ENCODE assay signal across 1 cellular context in genomic region chr1:11719313-11720032, GRCh38.
TF ChIP-seq lines count a peak whose summit lies in the region.

No MANE protein-coding gene starts in this region.

TF ChIP-seq in HepG2, 621 proteins besides CTCF, POLR2A, EP300 and RAD21 (continued from another document and continues in another):
- TF ChIP-seq, protein P1, sequence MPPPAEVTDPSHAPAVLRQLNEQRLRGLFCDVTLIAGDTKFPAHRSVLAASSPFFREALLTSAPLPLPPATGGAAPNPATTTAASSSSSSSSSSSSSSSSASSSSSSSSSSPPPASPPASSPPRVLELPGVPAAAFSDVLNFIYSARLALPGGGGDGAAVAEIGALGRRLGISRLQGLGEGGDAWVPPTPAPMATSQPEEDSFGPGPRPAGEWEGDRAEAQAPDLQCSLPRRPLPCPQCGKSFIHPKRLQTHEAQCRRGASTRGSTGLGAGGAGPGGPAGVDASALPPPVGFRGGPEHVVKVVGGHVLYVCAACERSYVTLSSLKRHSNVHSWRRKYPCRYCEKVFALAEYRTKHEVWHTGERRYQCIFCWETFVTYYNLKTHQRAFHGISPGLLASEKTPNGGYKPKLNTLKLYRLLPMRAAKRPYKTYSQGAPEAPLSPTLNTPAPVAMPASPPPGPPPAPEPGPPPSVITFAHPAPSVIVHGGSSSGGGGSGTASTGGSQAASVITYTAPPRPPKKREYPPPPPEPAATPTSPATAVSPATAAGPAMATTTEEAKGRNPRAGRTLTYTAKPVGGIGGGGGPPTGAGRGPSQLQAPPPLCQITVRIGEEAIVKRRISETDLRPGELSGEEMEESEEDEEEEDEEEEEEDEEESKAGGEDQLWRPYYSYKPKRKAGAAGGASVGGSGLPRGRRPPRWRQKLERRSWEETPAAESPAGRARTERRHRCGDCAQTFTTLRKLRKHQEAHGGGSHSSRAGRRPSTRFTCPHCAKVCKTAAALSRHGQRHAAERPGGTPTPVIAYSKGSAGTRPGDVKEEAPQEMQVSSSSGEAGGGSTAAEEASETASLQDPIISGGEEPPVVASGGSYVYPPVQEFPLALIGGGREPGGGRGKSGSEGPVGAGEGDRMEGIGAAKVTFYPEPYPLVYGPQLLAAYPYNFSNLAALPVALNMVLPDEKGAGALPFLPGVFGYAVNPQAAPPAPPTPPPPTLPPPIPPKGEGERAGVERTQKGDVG (CRISPR knock-in tag; IDR thresholded peaks at IDR 0.05; ENCODE audit: borderline replicate concordance) = no peak
- TF ChIP-seq ZFP82 (CRISPR knock-in tag; IDR thresholded peaks at IDR 0.05; ENCODE audit: borderline replicate concordance) (no peak), ZNF589 (CRISPR knock-in tag; conservative IDR thresholded peaks at IDR 0.05) (no peak), CC2D1A (CRISPR knock-in tag; IDR thresholded peaks at IDR 0.05) (no peak), ZNF136 (CRISPR knock-in tag; IDR thresholded peaks at IDR 0.05; ENCODE audit: low read depth) (no peak), PHF20 (CRISPR knock-in tag; IDR thresholded peaks at IDR 0.05) (no peak), ZSCAN25 (CRISPR knock-in tag; IDR thresholded peaks at IDR 0.05) (peak; percentile 96), SRSF9 (IDR thresholded peaks at IDR 0.05; ENCODE audit: borderline replicate concordance, insufficient read depth, low read depth, low read length, poor library complexity, severe bottlenecking) (no peak), ZNF569 (CRISPR knock-in tag; IDR thresholded peaks at IDR 0.05; ENCODE audit: borderline replicate concordance) (no peak), ERF (CRISPR knock-in tag; IDR thresholded peaks at IDR 0.05) (no peak), TGIF2 (CRISPR knock-in tag; IDR thresholded peaks at IDR 0.05) (no peak), UBTF (CRISPR knock-in tag; IDR thresholded peaks at IDR 0.05) (peak; percentile 33; the same call in 1 of the 2 replicates), ZBTB3 (CRISPR knock-in tag; IDR thresholded peaks at IDR 0.05; ENCODE audit: borderline replicate concordance, low read depth) (no peak), MED8 (CRISPR knock-in tag; IDR thresholded peaks at IDR 0.05; ENCODE audit: insufficient replicate concordance) (no peak), TBX3 (IDR thresholded peaks at IDR 0.05; ENCODE audit: borderline replicate concordance) (no peak), BCL6 (CRISPR knock-in tag; IDR thresholded peaks at IDR 0.05) (no peak), ZNF7 (CRISPR knock-in tag; IDR thresholded peaks at IDR 0.05) (no peak), EEA1 (CRISPR knock-in tag; IDR thresholded peaks at IDR 0.05; ENCODE audit: borderline replicate concordance) (no peak), NFIC (IDR thresholded peaks at IDR 0.05; ENCODE audit: low read length) (no peak), KLF11 (CRISPR knock-in tag; IDR thresholded peaks at IDR 0.05) (no peak), GLI4 (CRISPR knock-in tag; IDR thresholded peaks at IDR 0.05; ENCODE audit: borderline replicate concordance) (no peak), HDAC1 (CRISPR knock-in tag; IDR thresholded peaks at IDR 0.05) (peak; percentile 56; the same call in 1 of the 2 replicates), ZNF563 (CRISPR knock-in tag; IDR thresholded peaks at IDR 0.05) (no peak), ZNF484 (CRISPR knock-in tag; IDR thresholded peaks at IDR 0.05; ENCODE audit: borderline replicate concordance, low read depth) (no peak), AGO2 (optimal IDR thresholded peaks at IDR 0.05; ENCODE audit: low read depth, low read length) (no peak), ZNF160 (CRISPR knock-in tag; IDR thresholded peaks at IDR 0.05) (no peak), SAP130 (CRISPR knock-in tag; IDR thresholded peaks at IDR 0.05; ENCODE audit: low read depth) (0 out of 2 replicates have a peak, but pooled peaks have one; percentile 24), ZNF280D (CRISPR knock-in tag; IDR thresholded peaks at IDR 0.05) (no peak), MBNL3 (CRISPR knock-in tag; conservative IDR thresholded peaks at IDR 0.05) (no peak), POLR2AphosphoS2 (IDR thresholded peaks at IDR 0.05; ENCODE audit: low read depth, low read length) (no peak), SP4 (CRISPR knock-in tag; IDR thresholded peaks at IDR 0.05) (no peak), WIZ (CRISPR knock-in tag; IDR thresholded peaks at IDR 0.05) (no peak), SRSF4 (IDR thresholded peaks at IDR 0.05; ENCODE audit: low read depth, low read length, poor library complexity, severe bottlenecking) (no peak), REL (CRISPR knock-in tag; conservative IDR thresholded peaks at IDR 0.05) (no peak), MYC (CRISPR knock-in tag; IDR thresholded peaks at IDR 0.05; ENCODE audit: borderline replicate concordance) (peak; percentile 27; the same call in 1 of the 2 replicates), PHB2 (IDR thresholded peaks at IDR 0.05; ENCODE audit: partially characterized antibody) (no peak)
- TF ChIP-seq, protein P2, sequence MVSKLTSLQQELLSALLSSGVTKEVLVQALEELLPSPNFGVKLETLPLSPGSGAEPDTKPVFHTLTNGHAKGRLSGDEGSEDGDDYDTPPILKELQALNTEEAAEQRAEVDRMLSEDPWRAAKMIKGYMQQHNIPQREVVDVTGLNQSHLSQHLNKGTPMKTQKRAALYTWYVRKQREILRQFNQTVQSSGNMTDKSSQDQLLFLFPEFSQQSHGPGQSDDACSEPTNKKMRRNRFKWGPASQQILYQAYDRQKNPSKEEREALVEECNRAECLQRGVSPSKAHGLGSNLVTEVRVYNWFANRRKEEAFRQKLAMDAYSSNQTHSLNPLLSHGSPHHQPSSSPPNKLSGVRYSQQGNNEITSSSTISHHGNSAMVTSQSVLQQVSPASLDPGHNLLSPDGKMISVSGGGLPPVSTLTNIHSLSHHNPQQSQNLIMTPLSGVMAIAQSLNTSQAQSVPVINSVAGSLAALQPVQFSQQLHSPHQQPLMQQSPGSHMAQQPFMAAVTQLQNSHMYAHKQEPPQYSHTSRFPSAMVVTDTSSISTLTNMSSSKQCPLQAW (CRISPR knock-in tag; IDR thresholded peaks at IDR 0.05) = 0 out of 2 replicates have a peak, but pooled peaks have one; percentile 45
- TF ChIP-seq, protein P3, sequence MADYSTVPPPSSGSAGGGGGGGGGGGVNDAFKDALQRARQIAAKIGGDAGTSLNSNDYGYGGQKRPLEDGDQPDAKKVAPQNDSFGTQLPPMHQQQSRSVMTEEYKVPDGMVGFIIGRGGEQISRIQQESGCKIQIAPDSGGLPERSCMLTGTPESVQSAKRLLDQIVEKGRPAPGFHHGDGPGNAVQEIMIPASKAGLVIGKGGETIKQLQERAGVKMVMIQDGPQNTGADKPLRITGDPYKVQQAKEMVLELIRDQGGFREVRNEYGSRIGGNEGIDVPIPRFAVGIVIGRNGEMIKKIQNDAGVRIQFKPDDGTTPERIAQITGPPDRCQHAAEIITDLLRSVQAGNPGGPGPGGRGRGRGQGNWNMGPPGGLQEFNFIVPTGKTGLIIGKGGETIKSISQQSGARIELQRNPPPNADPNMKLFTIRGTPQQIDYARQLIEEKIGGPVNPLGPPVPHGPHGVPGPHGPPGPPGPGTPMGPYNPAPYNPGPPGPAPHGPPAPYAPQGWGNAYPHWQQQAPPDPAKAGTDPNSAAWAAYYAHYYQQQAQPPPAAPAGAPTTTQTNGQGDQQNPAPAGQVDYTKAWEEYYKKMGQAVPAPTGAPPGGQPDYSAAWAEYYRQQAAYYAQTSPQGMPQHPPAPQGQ (CRISPR knock-in tag; IDR thresholded peaks at IDR 0.05; ENCODE audit: borderline replicate concordance) = no peak
- TF ChIP-seq, protein P4, sequence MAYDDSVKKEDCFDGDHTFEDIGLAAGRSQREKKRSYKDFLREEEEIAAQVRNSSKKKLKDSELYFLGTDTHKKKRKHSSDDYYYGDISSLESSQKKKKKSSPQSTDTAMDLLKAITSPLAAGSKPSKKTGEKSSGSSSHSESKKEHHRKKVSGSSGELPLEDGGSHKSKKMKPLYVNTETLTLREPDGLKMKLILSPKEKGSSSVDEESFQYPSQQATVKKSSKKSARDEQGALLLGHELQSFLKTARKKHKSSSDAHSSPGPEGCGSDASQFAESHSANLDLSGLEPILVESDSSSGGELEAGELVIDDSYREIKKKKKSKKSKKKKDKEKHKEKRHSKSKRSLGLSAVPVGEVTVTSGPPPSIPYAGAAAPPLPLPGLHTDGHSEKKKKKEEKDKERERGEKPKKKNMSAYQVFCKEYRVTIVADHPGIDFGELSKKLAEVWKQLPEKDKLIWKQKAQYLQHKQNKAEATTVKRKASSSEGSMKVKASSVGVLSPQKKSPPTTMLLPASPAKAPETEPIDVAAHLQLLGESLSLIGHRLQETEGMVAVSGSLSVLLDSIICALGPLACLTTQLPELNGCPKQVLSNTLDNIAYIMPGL (CRISPR knock-in tag; IDR thresholded peaks at IDR 0.05; ENCODE audit: borderline replicate concordance in 1 of 2, low read depth in 1 of 2) = peak in 1 of 2 experiments; percentile 50; a peak in 1 of 4 replicates
- TF ChIP-seq, protein P5, sequence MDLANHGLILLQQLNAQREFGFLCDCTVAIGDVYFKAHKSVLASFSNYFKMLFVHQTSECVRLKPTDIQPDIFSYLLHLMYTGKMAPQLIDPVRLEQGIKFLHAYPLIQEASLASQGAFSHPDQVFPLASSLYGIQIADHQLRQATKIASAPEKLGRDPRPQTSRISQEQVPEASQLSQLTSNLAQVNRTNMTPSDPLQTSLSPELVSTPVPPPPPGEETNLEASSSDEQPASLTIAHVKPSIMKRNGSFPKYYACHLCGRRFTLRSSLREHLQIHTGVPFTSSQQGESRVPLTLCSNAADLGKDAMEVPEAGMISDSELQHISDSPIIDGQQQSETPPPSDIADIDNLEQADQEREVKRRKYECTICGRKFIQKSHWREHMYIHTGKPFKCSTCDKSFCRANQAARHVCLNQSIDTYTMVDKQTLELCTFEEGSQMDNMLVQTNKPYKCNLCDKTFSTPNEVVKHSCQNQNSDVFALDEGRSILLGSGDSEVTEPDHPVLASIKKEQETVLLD (CRISPR knock-in tag; IDR thresholded peaks at IDR 0.05; ENCODE audit: low read depth) = no peak
- TF ChIP-seq, protein P6, sequence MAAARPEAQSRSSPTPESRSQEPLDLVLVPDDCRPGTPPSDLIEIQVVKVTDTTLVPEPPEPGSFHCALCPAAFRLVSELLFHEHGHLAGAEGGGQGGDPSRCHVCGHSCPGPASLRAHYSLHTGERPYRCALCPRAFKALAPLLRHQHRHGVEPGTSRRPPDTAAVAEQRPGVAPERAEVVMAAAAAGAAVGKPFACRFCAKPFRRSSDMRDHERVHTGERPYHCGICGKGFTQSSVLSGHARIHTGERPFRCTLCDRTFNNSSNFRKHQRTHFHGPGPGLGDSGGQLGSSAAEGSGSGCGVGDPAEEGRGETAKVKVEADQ (CRISPR knock-in tag; IDR thresholded peaks at IDR 0.05; ENCODE audit: borderline replicate concordance) = no peak
- TF ChIP-seq, protein P7, sequence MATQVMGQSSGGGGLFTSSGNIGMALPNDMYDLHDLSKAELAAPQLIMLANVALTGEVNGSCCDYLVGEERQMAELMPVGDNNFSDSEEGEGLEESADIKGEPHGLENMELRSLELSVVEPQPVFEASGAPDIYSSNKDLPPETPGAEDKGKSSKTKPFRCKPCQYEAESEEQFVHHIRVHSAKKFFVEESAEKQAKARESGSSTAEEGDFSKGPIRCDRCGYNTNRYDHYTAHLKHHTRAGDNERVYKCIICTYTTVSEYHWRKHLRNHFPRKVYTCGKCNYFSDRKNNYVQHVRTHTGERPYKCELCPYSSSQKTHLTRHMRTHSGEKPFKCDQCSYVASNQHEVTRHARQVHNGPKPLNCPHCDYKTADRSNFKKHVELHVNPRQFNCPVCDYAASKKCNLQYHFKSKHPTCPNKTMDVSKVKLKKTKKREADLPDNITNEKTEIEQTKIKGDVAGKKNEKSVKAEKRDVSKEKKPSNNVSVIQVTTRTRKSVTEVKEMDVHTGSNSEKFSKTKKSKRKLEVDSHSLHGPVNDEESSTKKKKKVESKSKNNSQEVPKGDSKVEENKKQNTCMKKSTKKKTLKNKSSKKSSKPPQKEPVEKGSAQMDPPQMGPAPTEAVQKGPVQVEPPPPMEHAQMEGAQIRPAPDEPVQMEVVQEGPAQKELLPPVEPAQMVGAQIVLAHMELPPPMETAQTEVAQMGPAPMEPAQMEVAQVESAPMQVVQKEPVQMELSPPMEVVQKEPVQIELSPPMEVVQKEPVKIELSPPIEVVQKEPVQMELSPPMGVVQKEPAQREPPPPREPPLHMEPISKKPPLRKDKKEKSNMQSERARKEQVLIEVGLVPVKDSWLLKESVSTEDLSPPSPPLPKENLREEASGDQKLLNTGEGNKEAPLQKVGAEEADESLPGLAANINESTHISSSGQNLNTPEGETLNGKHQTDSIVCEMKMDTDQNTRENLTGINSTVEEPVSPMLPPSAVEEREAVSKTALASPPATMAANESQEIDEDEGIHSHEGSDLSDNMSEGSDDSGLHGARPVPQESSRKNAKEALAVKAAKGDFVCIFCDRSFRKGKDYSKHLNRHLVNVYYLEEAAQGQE (IDR thresholded peaks at IDR 0.05; ENCODE audit: borderline replicate concordance in 1 of 2, low read depth in 1 of 2, low read length in 2 of 2) = no peak
